In the genomic region with DNA sequence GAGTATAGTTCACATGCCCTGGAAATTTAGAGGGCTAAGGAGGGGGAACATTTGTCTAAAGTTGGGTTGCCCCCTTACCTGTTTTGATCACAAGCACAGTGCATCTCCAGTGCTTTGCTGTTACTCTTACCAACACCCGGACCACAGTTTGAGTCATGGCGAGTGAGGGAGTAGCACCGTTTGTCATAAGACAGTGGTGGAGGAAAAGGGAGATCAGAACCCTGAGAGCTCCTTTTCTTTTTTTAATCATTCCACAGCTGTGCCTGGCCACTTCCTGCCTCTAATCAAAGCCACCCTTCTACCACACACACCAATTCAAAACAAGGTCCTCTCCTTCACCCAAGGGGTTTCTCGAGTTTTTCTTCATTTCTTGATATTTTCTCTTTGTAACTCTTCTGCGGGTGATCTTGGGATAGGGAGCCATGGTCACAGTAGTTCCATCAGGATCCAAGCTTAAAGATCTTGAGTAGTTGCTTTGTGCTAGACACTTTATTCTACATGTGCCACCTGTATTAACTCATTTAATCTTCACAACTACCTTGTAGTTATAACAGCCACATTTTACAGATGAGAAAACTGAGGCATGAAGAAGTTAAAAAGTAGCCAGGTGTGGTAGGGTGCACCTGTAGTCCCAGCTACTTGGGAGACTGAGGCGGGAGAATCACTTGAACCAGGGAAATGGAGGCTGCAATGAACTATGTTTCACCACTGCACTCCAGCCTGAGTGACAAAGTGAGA, we compare ENCODE assay signal across 1 cellular context.
TF ChIP-seq lines count a peak whose summit lies in the region.

No MANE protein-coding gene starts in this region.

TF ChIP-seq in K562, 482 proteins besides CTCF, POLR2A, EP300 and RAD21:
- TF ChIP-seq, protein P1, sequence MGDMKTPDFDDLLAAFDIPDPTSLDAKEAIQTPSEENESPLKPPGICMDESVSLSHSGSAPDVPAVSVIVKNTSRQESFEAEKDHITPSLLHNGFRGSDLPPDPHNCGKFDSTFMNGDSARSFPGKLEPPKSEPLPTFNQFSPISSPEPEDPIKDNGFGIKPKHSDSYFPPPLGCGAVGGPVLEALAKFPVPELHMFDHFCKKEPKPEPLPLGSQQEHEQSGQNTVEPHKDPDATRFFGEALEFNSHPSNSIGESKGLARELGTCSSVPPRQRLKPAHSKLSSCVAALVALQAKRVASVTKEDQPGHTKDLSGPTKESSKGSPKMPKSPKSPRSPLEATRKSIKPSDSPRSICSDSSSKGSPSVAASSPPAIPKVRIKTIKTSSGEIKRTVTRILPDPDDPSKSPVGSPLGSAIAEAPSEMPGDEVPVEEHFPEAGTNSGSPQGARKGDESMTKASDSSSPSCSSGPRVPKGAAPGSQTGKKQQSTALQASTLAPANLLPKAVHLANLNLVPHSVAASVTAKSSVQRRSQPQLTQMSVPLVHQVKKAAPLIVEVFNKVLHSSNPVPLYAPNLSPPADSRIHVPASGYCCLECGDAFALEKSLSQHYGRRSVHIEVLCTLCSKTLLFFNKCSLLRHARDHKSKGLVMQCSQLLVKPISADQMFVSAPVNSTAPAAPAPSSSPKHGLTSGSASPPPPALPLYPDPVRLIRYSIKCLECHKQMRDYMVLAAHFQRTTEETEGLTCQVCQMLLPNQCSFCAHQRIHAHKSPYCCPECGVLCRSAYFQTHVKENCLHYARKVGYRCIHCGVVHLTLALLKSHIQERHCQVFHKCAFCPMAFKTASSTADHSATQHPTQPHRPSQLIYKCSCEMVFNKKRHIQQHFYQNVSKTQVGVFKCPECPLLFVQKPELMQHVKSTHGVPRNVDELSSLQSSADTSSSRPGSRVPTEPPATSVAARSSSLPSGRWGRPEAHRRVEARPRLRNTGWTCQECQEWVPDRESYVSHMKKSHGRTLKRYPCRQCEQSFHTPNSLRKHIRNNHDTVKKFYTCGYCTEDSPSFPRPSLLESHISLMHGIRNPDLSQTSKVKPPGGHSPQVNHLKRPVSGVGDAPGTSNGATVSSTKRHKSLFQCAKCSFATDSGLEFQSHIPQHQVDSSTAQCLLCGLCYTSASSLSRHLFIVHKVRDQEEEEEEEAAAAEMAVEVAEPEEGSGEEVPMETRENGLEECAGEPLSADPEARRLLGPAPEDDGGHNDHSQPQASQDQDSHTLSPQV (IDR thresholded peaks at IDR 0.05), result 0 out of 2 replicates have a peak, but pooled peaks have one; percentile 1
- TF ChIP-seq, protein P2, sequence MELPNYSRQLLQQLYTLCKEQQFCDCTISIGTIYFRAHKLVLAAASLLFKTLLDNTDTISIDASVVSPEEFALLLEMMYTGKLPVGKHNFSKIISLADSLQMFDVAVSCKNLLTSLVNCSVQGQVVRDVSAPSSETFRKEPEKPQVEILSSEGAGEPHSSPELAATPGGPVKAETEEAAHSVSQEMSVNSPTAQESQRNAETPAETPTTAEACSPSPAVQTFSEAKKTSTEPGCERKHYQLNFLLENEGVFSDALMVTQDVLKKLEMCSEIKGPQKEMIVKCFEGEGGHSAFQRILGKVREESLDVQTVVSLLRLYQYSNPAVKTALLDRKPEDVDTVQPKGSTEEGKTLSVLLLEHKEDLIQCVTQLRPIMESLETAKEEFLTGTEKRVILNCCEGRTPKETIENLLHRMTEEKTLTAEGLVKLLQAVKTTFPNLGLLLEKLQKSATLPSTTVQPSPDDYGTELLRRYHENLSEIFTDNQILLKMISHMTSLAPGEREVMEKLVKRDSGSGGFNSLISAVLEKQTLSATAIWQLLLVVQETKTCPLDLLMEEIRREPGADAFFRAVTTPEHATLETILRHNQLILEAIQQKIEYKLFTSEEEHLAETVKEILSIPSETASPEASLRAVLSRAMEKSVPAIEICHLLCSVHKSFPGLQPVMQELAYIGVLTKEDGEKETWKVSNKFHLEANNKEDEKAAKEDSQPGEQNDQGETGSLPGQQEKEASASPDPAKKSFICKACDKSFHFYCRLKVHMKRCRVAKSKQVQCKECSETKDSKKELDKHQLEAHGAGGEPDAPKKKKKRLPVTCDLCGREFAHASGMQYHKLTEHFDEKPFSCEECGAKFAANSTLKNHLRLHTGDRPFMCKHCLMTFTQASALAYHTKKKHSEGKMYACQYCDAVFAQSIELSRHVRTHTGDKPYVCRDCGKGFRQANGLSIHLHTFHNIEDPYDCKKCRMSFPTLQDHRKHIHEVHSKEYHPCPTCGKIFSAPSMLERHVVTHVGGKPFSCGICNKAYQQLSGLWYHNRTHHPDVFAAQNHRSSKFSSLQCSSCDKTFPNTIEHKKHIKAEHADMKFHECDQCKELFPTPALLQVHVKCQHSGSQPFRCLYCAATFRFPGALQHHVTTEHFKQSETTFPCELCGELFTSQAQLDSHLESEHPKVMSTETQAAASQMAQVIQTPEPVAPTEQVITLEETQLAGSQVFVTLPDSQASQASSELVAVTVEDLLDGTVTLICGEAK (IDR thresholded peaks at IDR 0.05), result peak; percentile 8; the same call in 1 of the 2 replicates
- TF ChIP-seq, protein P2 (CRISPR knock-in tag; IDR thresholded peaks at IDR 0.05), result no peak
- TF ChIP-seq, protein P3, sequence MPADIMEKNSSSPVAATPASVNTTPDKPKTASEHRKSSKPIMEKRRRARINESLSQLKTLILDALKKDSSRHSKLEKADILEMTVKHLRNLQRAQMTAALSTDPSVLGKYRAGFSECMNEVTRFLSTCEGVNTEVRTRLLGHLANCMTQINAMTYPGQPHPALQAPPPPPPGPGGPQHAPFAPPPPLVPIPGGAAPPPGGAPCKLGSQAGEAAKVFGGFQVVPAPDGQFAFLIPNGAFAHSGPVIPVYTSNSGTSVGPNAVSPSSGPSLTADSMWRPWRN (IDR thresholded peaks at IDR 0.05; ENCODE audit: low read depth), result no peak
- TF ChIP-seq RFX5 (IDR thresholded peaks at IDR 0.05; ENCODE audit: low read depth, low read length) (no peak), CBFA2T3 (IDR thresholded peaks at IDR 0.05) (no peak; the same call in 1 of the 2 replicates), ZNF445 (CRISPR knock-in tag; IDR thresholded peaks at IDR 0.05; ENCODE audit: low read depth) (no peak), GTF2E2 (tag; IDR thresholded peaks at IDR 0.05) (0 out of 2 replicates have a peak, but pooled peaks have one; percentile 30), BCOR (IDR thresholded peaks at IDR 0.05) (peak; percentile 88), ZNF561 (CRISPR knock-in tag; conservative IDR thresholded peaks at IDR 0.05) (no peak), RBM25 (IDR thresholded peaks at IDR 0.05; ENCODE audit: low read depth, low read length, severe bottlenecking) (peak; percentile 44), JUND (IDR thresholded peaks at IDR 0.05; ENCODE audit: borderline replicate concordance, low read depth, low read length) (no peak), JUND (tag; IDR thresholded peaks at IDR 0.05; ENCODE audit: borderline replicate concordance, low read depth, low read length) (no peak), KDM1A (IDR thresholded peaks at IDR 0.05) (peak; percentile 38 to 68; a peak in 3 of 4 replicates), ATF3 (IDR thresholded peaks at IDR 0.05) (no peak), ATF3 (CRISPR knock-in tag; conservative IDR thresholded peaks at IDR 0.05) (0 out of 2 replicates have a peak, but pooled peaks have one; percentile 26), TRIM25 (IDR thresholded peaks at IDR 0.05; ENCODE audit: borderline replicate concordance) (no peak), SMARCA4 (IDR thresholded peaks at IDR 0.05) (0 out of 2 replicates have a peak, but pooled peaks have one; percentile 12), ZNF449 (CRISPR knock-in tag; IDR thresholded peaks at IDR 0.05) (no peak), ELF1 (tag; IDR thresholded peaks at IDR 0.05) (no peak), ZNF146 (CRISPR knock-in tag; IDR thresholded peaks at IDR 0.05; ENCODE audit: unreplicated experiment) (no peak), CLOCK (CRISPR knock-in tag; IDR thresholded peaks at IDR 0.05; ENCODE audit: borderline replicate concordance) (no peak), FOXO4 (CRISPR knock-in tag; IDR thresholded peaks at IDR 0.05) (no peak), ADNP (tag; IDR thresholded peaks at IDR 0.05) (peak; percentile 68; the same call in 1 of the 2 replicates), PURB (CRISPR knock-in tag; IDR thresholded peaks at IDR 0.05; ENCODE audit: low read depth) (no peak)
- TF ChIP-seq, protein P4, sequence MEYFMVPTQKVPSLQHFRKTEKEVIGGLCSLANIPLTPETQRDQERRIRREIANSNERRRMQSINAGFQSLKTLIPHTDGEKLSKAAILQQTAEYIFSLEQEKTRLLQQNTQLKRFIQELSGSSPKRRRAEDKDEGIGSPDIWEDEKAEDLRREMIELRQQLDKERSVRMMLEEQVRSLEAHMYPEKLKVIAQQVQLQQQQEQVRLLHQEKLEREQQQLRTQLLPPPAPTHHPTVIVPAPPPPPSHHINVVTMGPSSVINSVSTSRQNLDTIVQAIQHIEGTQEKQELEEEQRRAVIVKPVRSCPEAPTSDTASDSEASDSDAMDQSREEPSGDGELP (CRISPR knock-in tag; IDR thresholded peaks at IDR 0.05; ENCODE audit: borderline replicate concordance), result no peak
